ENCODE assay signal across 8 cellular contexts in the genomic region with DNA sequence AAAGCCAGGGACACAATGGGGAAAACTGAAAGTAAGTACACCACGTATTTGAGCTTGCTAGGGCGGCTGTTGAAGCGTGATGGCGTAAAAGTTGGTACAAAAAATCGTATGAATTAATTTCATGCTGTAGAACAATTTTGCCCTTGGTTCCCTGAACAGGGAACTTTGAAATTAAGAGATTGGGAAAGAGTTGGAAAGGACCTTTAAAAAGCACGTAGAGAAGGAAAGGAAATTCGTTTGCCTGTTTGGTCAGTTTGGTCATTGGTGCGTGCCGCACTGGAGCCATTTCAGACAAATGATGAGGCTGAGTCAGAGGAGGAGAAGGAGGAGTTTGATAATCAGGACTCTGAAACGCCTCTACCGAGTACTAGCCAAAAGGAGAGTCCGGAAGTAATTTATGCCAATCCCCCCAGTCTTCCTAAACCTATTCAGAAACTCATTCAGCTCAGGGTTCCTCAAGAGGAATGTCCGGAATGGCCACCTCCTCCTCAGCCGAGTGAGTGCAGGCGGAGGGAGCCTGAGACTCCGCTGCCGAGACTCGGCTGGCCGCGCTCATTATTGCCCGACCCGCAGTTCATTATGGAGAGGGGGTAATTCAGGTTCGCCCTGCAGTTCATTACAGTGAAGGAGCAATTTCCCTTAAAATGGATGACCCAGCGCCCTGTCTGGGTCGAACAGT. TPM values are rescaled to one million over a fixed set of nuclear protein-coding genes. Genes with fewer than 3 reads are reported as not detected.
DNase-seq lines count a peak whose midpoint lies in the region; ATAC-seq, FAIRE-seq and TF ChIP-seq lines count a peak whose summit lies in the region.

No MANE protein-coding gene starts in this region.

- H3K4me3 ChIP-seq in GM12878 = peak overlapping the region; percentile 75
- peak overlapping the region; percentile 65 for H3K4me3 ChIP-seq in skeletal muscle cell (ENCODE audit: low read depth, low read length)

- in situ Hi-C loops in GM12878 (cut with MboI) = no loop called here

- TF ChIP-seq EP300 in GM12878 (IDR thresholded peaks at IDR 0.05; ENCODE audit: borderline replicate concordance in 1 of 2, control insufficient read depth in 1 of 2, low read depth in 2 of 2, low read length in 2 of 2) = no peak

- H3K4me2 ChIP-seq in GM12878 (ENCODE audit: control insufficient read depth, insufficient read depth) = peak overlapping the region; percentile 9

- peak; percentile 42; the same call in 1 of the 2 replicates for TF ChIP-seq POLR2A in GM12878 (IDR thresholded peaks at IDR 0.05; ENCODE audit: low read depth, low read length)

- no peaks in the 10 kb centered on the region for H3K9me3 ChIP-seq in GM12878 (replicated peaks; ENCODE audit: control insufficient read depth, insufficient read depth, low read length)

- ATAC-seq in GM21423 (IDR thresholded peaks at IDR 0.05; ENCODE audit: unreplicated experiment) = peak; percentile 81
- peak; percentile 95 for ATAC-seq in SK-N-SH treated with all-trans-retinoic acid at 6 μM for 48 hours
- peak; percentile 99 for ATAC-seq in GM12878

- H3K4me1 ChIP-seq in GM12878 (ENCODE audit: control insufficient read depth, insufficient read depth, low read length) = no peaks in the 10 kb centered on the region

- SMC1A ChIA-PET in GM12878 (lab: Charles Lee; ENCODE audit: uncharacterized antibody, unreplicated experiment) = interaction anchor here (0.7 to 2.2 kb wide), 10 partner anchors 11 to 608 kb away, joined by 3 to 11 read pairs (median 4); no protein-coding TSS in a partner anchor

- TF ChIP-seq RAD21 in GM12878 (IDR thresholded peaks at IDR 0.05; ENCODE audit: insufficient read depth, low read depth, low read length) = no peak

- TF ChIP-seq CTCF in GM12878 (IDR thresholded peaks at IDR 0.05 in 2 of 3, conservative IDR thresholded peaks at IDR 0.05 in 1 of 3; ENCODE audit: control insufficient read depth in 2 of 3, extremely low read depth in 1 of 3, insufficient read depth in 1 of 3, low read depth in 3 of 3, low read length in 3 of 3) = no peak

- no peaks in the 10 kb centered on the region for H3K27me3 ChIP-seq in GM12878 (replicated peaks in 1 of 2; ENCODE audit: control insufficient read depth in 2 of 2, insufficient read depth in 2 of 2, low read length in 1 of 2)

- no TSS peak for BruUV-seq in GM12878 (replicated peaks; lab: Mats Ljungman, UMichigan)

- peak; percentile 83 for FAIRE-seq in GM12878 (lab: Jason Lieb, UNC)

- peak overlapping the region; percentile 77 for H3K9ac ChIP-seq in GM12878 (ENCODE audit: control insufficient read depth, insufficient read depth, low read length)

- POLR2A ChIA-PET in GM12878 (lab: Charles Lee) = interaction anchor here (0.6 to 1.0 kb wide), 2 partner anchors 9 to 601 kb away, joined by 3 read pairs; no protein-coding TSS in a partner anchor

- DNase-seq in EL (peak; percentile 87), HT-29 (ENCODE audit: low spot score) (peak; percentile 73), GM12878 (ENCODE audit: low read depth, low spot score) (peak; percentile 55), iPS DF 19.7 (ENCODE audit: low read depth, low spot score) (peak; percentile 60), skeletal muscle cell (ENCODE audit: low read depth) (no peak)
- no peak for DNase-seq in effector CD8-positive, alpha-beta T cell (lab: John Stamatoyannopoulos, UW)

- no peaks in the 10 kb centered on the region for H4K20me1 ChIP-seq in GM12878 (ENCODE audit: control insufficient read depth, insufficient read depth)

- RAD21 ChIA-PET in GM12878 (lab: Charles Lee; ENCODE audit: unreplicated experiment) = interaction anchor here (0.9 to 2.2 kb wide), 13 partner anchors 10 to 1167 kb away, joined by 3 to 7 read pairs (median 4); a partner anchor contains a TSS

- H3K27ac ChIP-seq in GM12878 (ENCODE audit: control insufficient read depth, insufficient read depth) = peak overlapping the region; percentile 78

- intact Hi-C loops in GM12878 (cut with micrococcal nuclease; ENCODE audit: unreplicated experiment) = loop anchor here (1.0 to 5.0 kb wide), 6 partner anchors 124 to 564 kb away; a partner anchor contains a TSS

- CTCF ChIA-PET in GM12878 (lab: Yijun Ruan, JAX) = interaction anchor here (0.6 to 1.9 kb wide), 20 partner anchors 11 to 1167 kb away, joined by 3 to 14 read pairs (median 4); a partner anchor contains a TSS

- WGBS in GM12878 (ENCODE audit: insufficient coverage, insufficient replicate concordance, low lambda C conversion rate, missing lambda C conversion rate) = under 1% methylated on average over 25 of the region's 25 CpGs

- H3K36me3 ChIP-seq in GM12878 (ENCODE audit: control insufficient read depth in 2 of 2, insufficient read depth in 2 of 2, low read length in 1 of 2) = no peaks in the 10 kb centered on the region

- peak overlapping the region; percentile 40 for H2AFZ ChIP-seq in GM12878 (ENCODE audit: control insufficient read depth, low read depth, low read length)

- no peaks in the 10 kb centered on the region for H3K79me2 ChIP-seq in GM12878 (ENCODE audit: control insufficient read depth, insufficient read depth, low read length)

TF ChIP-seq in SK-N-SH treated with all-trans-retinoic acid at 6 μM for 48 hours, 23 proteins besides CTCF, POLR2A, EP300 and RAD21 (continues in another document):
- TF ChIP-seq ISL1 (CRISPR knock-in tag; IDR thresholded peaks at IDR 0.05) (no peak), ZFP30 (CRISPR knock-in tag; IDR thresholded peaks at IDR 0.05) (no peak), TOX (CRISPR knock-in tag; IDR thresholded peaks at IDR 0.05; ENCODE audit: borderline replicate concordance) (no peak), RARB (CRISPR knock-in tag; IDR thresholded peaks at IDR 0.05) (no peak), CSDC2 (CRISPR knock-in tag; IDR thresholded peaks at IDR 0.05) (no peak), PPARA (CRISPR knock-in tag; IDR thresholded peaks at IDR 0.05; ENCODE audit: borderline replicate concordance) (no peak), ZNF70 (CRISPR knock-in tag; IDR thresholded peaks at IDR 0.05) (no peak), BACH2 (CRISPR knock-in tag; IDR thresholded peaks at IDR 0.05; ENCODE audit: borderline replicate concordance) (no peak)
- TF ChIP-seq, protein P1, sequence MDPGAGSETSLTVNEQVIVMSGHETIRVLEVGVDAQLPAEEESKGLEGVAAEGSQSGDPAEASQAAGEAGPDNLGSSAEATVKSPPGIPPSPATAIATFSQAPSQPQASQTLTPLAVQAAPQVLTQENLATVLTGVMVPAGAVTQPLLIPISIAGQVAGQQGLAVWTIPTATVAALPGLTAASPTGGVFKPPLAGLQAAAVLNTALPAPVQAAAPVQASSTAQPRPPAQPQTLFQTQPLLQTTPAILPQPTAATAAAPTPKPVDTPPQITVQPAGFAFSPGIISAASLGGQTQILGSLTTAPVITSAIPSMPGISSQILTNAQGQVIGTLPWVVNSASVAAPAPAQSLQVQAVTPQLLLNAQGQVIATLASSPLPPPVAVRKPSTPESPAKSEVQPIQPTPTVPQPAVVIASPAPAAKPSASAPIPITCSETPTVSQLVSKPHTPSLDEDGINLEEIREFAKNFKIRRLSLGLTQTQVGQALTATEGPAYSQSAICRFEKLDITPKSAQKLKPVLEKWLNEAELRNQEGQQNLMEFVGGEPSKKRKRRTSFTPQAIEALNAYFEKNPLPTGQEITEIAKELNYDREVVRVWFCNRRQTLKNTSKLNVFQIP (CRISPR knock-in tag; IDR thresholded peaks at IDR 0.05; ENCODE audit: borderline replicate concordance, low read depth) = no peak

TF ChIP-seq in GM12878, 131 proteins besides CTCF, POLR2A, EP300 and RAD21 (continues in another document):
- TF ChIP-seq SREBF2 (IDR thresholded peaks at IDR 0.05; ENCODE audit: low read length) (no peak), EED (IDR thresholded peaks at IDR 0.05; ENCODE audit: low read depth) (no peak), ZNF622 (IDR thresholded peaks at IDR 0.05) (no peak), IKZF2 (IDR thresholded peaks at IDR 0.05) (peak in 1 of 2 experiments; percentile 26; a peak in 2 of 4 replicates), RCOR1 (conservative IDR thresholded peaks at IDR 0.05; ENCODE audit: low read depth, low read length) (no peak)
- TF ChIP-seq, protein P2, sequence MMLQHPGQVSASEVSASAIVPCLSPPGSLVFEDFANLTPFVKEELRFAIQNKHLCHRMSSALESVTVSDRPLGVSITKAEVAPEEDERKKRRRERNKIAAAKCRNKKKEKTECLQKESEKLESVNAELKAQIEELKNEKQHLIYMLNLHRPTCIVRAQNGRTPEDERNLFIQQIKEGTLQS (IDR thresholded peaks at IDR 0.05; ENCODE audit: borderline replicate concordance, extremely low read depth, low read depth, low read length) = no peak
- TF ChIP-seq, protein P3, sequence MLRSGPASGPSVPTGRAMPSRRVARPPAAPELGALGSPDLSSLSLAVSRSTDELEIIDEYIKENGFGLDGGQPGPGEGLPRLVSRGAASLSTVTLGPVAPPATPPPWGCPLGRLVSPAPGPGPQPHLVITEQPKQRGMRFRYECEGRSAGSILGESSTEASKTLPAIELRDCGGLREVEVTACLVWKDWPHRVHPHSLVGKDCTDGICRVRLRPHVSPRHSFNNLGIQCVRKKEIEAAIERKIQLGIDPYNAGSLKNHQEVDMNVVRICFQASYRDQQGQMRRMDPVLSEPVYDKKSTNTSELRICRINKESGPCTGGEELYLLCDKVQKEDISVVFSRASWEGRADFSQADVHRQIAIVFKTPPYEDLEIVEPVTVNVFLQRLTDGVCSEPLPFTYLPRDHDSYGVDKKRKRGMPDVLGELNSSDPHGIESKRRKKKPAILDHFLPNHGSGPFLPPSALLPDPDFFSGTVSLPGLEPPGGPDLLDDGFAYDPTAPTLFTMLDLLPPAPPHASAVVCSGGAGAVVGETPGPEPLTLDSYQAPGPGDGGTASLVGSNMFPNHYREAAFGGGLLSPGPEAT (IDR thresholded peaks at IDR 0.05; ENCODE audit: low read depth) = 0 out of 2 replicates have a peak, but pooled peaks have one; percentile 41

RNA-seq across cellular contexts. Expression of a gene that starts 59.2 kb away (rescaled TPM):
- total RNA-seq in HT-29 (2014; rRNA removed; shearing (Covaris generic)) = 3.9 and 6.0 TPM in 2 replicates
- total RNA-seq in GM12878 (2013; cell fraction: nucleolus; rRNA removed) = 0.20 and 0.27 TPM in 2 replicates
- total RNA-seq in GM12878 (2014; rRNA removed) = 3.4 TPM in 2 replicates
- 2.1 TPM in 2 replicates for total RNA-seq in GM12878 (2014; rRNA removed; fragmentation: Illumina TruSeq; extraction: Trizol)
- total RNA-seq in GM12878 (2021) = 5.9 and 7.1 TPM in 2 replicates
- polyA plus RNA-seq in GM12878 (2011; ENCODE audit: low read depth) = 4.1 TPM
- 2.3 and 2.4 TPM in 2 replicates for polyA plus RNA-seq in GM12878 (2011; rRNA removed)
- 2.9 and 4.1 TPM in 2 replicates for polyA plus RNA-seq in GM12878 (2011; cell fraction: cytosol; rRNA removed)
- polyA plus RNA-seq in GM12878 (2011; cell fraction: nucleus; rRNA removed) = 2.6 and 3.5 TPM in 2 replicates
- 6.6 and 6.7 TPM in 2 replicates for polyA plus RNA-seq in GM12878 (2012)
- 6.8 and 7.7 TPM in 2 replicates for polyA plus RNA-seq in GM12878 (2014; fragmentation: Illumina TruSeq; extraction: Trizol)
- polyA plus RNA-seq in GM12878 (2014; fragmentation: Nextera tagmentation; extraction: Ambion mirVana) = 1 to 10 TPM; 5.9 to 8.2 TPM
- polyA plus RNA-seq in GM12878 (2014; rRNA removed) = 9.6 and 12.8 TPM in 2 replicates
- polyA plus RNA-seq in GM12878 (2016; fragmentation: Nextera tagmentation; extraction: Ambion mirVana) = 1 to 10 TPM; 6.1 to 8.3 TPM
- 2.7 and 3.2 TPM in 2 replicates for polyA minus RNA-seq in GM12878 (2011; rRNA and poly(A)+ RNA removed)
- 0.53 TPM in 1 of 2 replicates, not detected in the other for polyA minus RNA-seq in GM12878 (2011; cell fraction: cytosol; rRNA and poly(A)+ RNA removed)
- 1.6 and 1.7 TPM in 2 replicates for polyA minus RNA-seq in GM12878 (2011; cell fraction: nucleus; rRNA and poly(A)+ RNA removed)

Comparison
In these comparisons a context has a peak if more than half of its experiments do, and no peak if none do; other contexts are left out.
1. DNase-seq: peak in EL (single experiment), HT-29 (single experiment), GM12878 (single experiment) and iPS DF 19.7 (single experiment); none in skeletal muscle cell (single experiment) and effector CD8-positive, alpha-beta T cell (single experiment).
2. Peak in every context shown above with its lines, with median percentiles within 50 percentile points of each other: ATAC-seq.